Comparison of ENCODE assay signal across 16 cellular contexts in the genomic region with DNA sequence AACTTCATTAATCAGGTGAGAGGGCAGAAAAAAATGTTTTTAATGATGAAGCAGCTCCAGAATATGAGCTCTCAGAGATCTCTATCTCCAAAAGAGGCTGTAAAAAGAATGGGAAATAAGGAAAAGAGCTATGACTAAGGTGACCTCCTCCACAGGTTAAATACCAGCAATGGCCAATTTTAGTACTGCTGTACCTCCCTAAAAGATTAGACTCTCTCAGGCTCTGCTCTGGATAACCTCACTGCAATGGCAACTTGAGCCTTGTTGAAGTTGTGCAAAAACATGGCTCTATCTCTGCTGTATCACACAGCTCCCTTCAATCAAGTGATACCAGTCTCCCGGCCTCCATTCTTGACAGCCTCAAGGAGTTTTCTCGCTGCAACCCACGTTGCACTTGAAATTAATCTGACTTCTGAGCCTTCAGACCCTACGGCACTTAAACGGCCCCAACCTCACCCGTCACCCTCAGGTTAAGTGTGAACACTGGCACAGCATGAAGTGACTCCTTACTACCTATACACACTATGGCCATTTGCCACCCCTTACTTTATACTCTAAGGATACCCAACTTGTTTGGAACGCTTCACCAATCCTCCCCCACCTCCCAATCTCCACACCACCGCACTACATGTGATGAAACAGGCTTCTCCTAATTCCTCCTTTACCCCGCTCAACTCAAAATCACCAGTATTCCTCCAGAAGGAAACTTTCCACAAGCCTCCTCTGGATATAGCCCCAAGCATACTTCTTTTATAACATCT. TPM values are rescaled to one million over a fixed set of nuclear protein-coding genes. Genes with fewer than 3 reads are reported as not detected.
DNase-seq lines count a peak whose midpoint lies in the region; ATAC-seq and TF ChIP-seq lines count a peak whose summit lies in the region.
"Had no signal": no experiment of that assay in that cellular context is flagged by ENCODE, and none has a peak within 500 bp of the region (broad histone marks: within the 10 kb centered on the region; RNA-seq: fewer than 3 reads in every experiment).

No MANE protein-coding gene starts in this region.

- H3K4me1 ChIP-seq in PC-3 (ENCODE audit: insufficient read depth, low read length) (peaks cover 34% of the 10 kb centered on the region), neutrophil (ENCODE audit: control insufficient read depth in 1 of 2, insufficient read depth in 1 of 2, low read depth in 1 of 2, low read length in 1 of 2) (peaks cover 13 to 21% of the 10 kb centered on the region in 2 experiments)
- H3K4me1 ChIP-seq: colonic mucosa had no signal

- peaks cover 87% of the 10 kb centered on the region for H3K36me3 Mint-ChIP-seq in activated T-cell treated with anti-CD3 and anti-CD28 coated beads, Interleukin-2, amount 50 U/mL, for 24 hours (ENCODE audit: low read depth)
- H3K36me3 Mint-ChIP-seq in endothelial cell (ENCODE audit: low read depth, unreplicated experiment), result peaks cover 13% of the 10 kb centered on the region

- no peak overlapping the region for H3K4me3 Mint-ChIP-seq in activated T-cell treated with anti-CD3 and anti-CD28 coated beads, Interleukin-2, amount 50 U/mL, for 24 hours
- H3K4me3 Mint-ChIP-seq in endothelial cell (ENCODE audit: unreplicated experiment), result no peak overlapping the region

- DNase-seq in activated T-cell treated with anti-CD3 and anti-CD28 coated beads, Interleukin-2, amount 50 U/mL, for 24 hours, result no peak
- no peak for DNase-seq in activated T-cell treated with anti-CD3 and anti-CD28 coated beads, Interleukin-2, amount 50 U/mL, for 1 hour
- DNase-seq in PC-3 (peak; percentile 29), endothelial cell (ENCODE audit: low spot score) (no peak), putamen (ENCODE audit: low spot score) (no peak)
- no peak for DNase-seq in stimulated activated CD4-positive, alpha-beta T cell treated with anti-CD3 and anti-CD28 coated beads, Interleukin-1b, Interleukin-23, amount 100 ng/mL, for 48 hours
- DNase-seq: ACHN; activated CD4-positive, alpha-beta T cell treated with anti-CD3 and anti-CD28 coated beads for 48 hours; colonic mucosa; glutamatergic neuron; MG63; NCI-H187; NCI-H524 treated with DMSO at 0.1 percent for 48 hours; stimulated activated CD4-positive, alpha-beta T cell treated with anti-CD3 and anti-CD28 coated beads, Interleukin-2, amount 100 ng/mL, for 48 hours had no signal

- H3K9me3 Mint-ChIP-seq in activated T-cell treated with anti-CD3 and anti-CD28 coated beads, Interleukin-2, amount 50 U/mL, for 24 hours, result no peaks in the 10 kb centered on the region
- H3K9me3 Mint-ChIP-seq in endothelial cell (ENCODE audit: unreplicated experiment), result no peaks in the 10 kb centered on the region

- H4K20me1 ChIP-seq in PC-3 (ENCODE audit: low read length), result no peaks in the 10 kb centered on the region

- POLR2A ChIA-PET in PC-3 (lab: Charles Lee; ENCODE audit: unreplicated experiment), result interaction anchor here (0.6 kb wide), 2 partner anchors 26 to 529 kb away, joined by 3 to 6 read pairs; no protein-coding TSS in a partner anchor

- no peaks in the 10 kb centered on the region for H3K9me2 ChIP-seq in PC-3 (replicated peaks; ENCODE audit: low read length)

- H3K4me2 ChIP-seq in PC-3 (ENCODE audit: low read length), result peak overlapping the region; percentile 41

- intact Hi-C loops in PC-3 (cut with micrococcal nuclease), result no loop called here

- CTCF ChIA-PET in PC-3 (lab: Charles Lee), result no interaction called here

- no peaks in the 10 kb centered on the region for H3K9me3 ChIP-seq in PC-3 (ENCODE audit: low read length)
- no peaks in the 10 kb centered on the region for H3K9me3 ChIP-seq in neutrophil
- H3K9me3 ChIP-seq: colonic mucosa, MG63 had no signal

- H3K27ac ChIP-seq in PC-3 (ENCODE audit: low read length), result peak overlapping the region; percentile 86
- H3K27ac ChIP-seq in neutrophil, result peak overlapping the region; percentile 54
- H3K27ac ChIP-seq: colonic mucosa had no signal

- H3K79me2 ChIP-seq in PC-3 (ENCODE audit: low read length), result peaks cover 15% of the 10 kb centered on the region

- no peaks in the 10 kb centered on the region for H3K27me3 Mint-ChIP-seq in activated T-cell treated with anti-CD3 and anti-CD28 coated beads, Interleukin-2, amount 50 U/mL, for 24 hours
- no peaks in the 10 kb centered on the region for H3K27me3 Mint-ChIP-seq in endothelial cell (ENCODE audit: unreplicated experiment)

- H3K36me3 ChIP-seq in PC-3 (ENCODE audit: low read depth, low read length) (no peaks in the 10 kb centered on the region), neutrophil (peaks cover 41% of the 10 kb centered on the region)
- H3K36me3 ChIP-seq: colonic mucosa had no signal

- H3K27me3 ChIP-seq in PC-3 (ENCODE audit: low read length) (no peaks in the 10 kb centered on the region), neutrophil (no peaks in the 10 kb centered on the region)
- H3K27me3 ChIP-seq: colonic mucosa, MG63 had no signal

- H3K4me3 ChIP-seq in PC-3 (ENCODE audit: low read length) (no peak overlapping the region), neutrophil (ENCODE audit: low read depth in 1 of 2, low read length in 1 of 2) (no peak overlapping the region)
- H3K4me3 ChIP-seq: colonic mucosa, MG63 had no signal

- H3K27ac Mint-ChIP-seq in activated T-cell treated with anti-CD3 and anti-CD28 coated beads, Interleukin-2, amount 50 U/mL, for 24 hours, result peak overlapping the region; percentile 23
- peak overlapping the region; percentile 39 for H3K27ac Mint-ChIP-seq in endothelial cell (ENCODE audit: unreplicated experiment)

- H2AFZ ChIP-seq in PC-3 (ENCODE audit: low read length), result no peak overlapping the region

- H3K9ac ChIP-seq in PC-3 (ENCODE audit: low read length), result peak overlapping the region; percentile 67; the same call in 1 of the 2 replicates

- TF ChIP-seq CTCF in PC-3 (conservative IDR thresholded peaks at IDR 0.05; ENCODE audit: low read depth, low read length), result no peak
- TF ChIP-seq CTCF in endothelial cell (IDR thresholded peaks at IDR 0.05; ENCODE audit: unreplicated experiment), result no peak
- TF ChIP-seq CTCF in neutrophil (IDR thresholded peaks at IDR 0.05), result no peak

- BruUV-seq in PC-3 (replicated peaks; lab: Mats Ljungman, UMichigan), result no TSS peak

- H3K4me1 Mint-ChIP-seq in activated T-cell treated with anti-CD3 and anti-CD28 coated beads, Interleukin-2, amount 50 U/mL, for 24 hours (ENCODE audit: low read depth), result peaks cover 72% of the 10 kb centered on the region
- H3K4me1 Mint-ChIP-seq in endothelial cell (ENCODE audit: unreplicated experiment), result peaks cover 41% of the 10 kb centered on the region

- peak; percentile 73 for ATAC-seq in PC-3
- no peak for ATAC-seq in HG03439 (IDR thresholded peaks at IDR 0.05; ENCODE audit: unreplicated experiment)

- no peaks in the 10 kb centered on the region for H3F3A ChIP-seq in PC-3 (ENCODE audit: low read length, unreplicated experiment)

RNA-seq across cellular contexts. Expression of gene SMAD2, which starts 36.3 kb away (rescaled TPM):
- total RNA-seq in PC-3 (2014; rRNA removed) (25.5 and 30.3 TPM in 2 replicates), endothelial cell (ENCODE audit: unreplicated experiment) (150 TPM)
